Comparison of ENCODE assay signal across 1 cellular context in the genomic region with DNA sequence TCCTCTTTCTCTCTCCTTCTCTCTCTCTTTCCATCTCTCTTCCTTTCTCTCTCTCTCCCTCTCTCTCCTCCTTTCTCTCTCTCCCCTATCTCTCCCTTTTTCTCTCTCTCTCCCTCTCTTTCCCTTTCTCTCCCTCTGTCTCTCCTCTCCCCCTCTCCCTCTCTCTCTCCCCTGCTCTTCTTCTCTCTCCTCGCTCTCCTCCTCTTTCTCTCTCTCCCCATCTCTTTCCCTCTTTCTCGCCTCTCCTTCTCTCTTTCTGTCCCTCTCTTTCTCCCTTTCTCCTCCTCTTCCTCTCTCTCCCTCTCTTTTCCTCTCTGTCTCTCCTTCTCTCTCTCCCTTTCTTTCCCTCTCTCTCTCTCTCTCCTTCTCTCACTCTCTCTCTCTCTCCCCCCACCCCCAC.
TF ChIP-seq lines count a peak whose summit lies in the region.

No MANE protein-coding gene starts in this region.

TF ChIP-seq in HEK293, 187 proteins besides CTCF, POLR2A, EP300 and RAD21 (continued from another document and continues in another):
- TF ChIP-seq, protein P1, sequence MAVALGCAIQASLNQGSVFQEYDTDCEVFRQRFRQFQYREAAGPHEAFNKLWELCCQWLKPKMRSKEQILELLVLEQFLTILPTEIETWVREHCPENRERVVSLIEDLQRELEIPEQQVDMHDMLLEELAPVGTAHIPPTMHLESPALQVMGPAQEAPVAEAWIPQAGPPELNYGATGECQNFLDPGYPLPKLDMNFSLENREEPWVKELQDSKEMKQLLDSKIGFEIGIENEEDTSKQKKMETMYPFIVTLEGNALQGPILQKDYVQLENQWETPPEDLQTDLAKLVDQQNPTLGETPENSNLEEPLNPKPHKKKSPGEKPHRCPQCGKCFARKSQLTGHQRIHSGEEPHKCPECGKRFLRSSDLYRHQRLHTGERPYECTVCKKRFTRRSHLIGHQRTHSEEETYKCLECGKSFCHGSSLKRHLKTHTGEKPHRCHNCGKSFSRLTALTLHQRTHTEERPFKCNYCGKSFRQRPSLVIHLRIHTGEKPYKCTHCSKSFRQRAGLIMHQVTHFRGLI (tag by site-specific recombination; IDR thresholded peaks at IDR 0.05), result no peak
- TF ChIP-seq ZNF791 (tag by site-specific recombination; IDR thresholded peaks at IDR 0.05), result no peak
- peak; percentile 98 for TF ChIP-seq PRDM1 (tag by site-specific recombination; IDR thresholded peaks at IDR 0.05)
- TF ChIP-seq ZNF585B (tag by site-specific recombination; IDR thresholded peaks at IDR 0.05), result no peak
- no peak for TF ChIP-seq ZFP69B (tag by site-specific recombination; IDR thresholded peaks at IDR 0.05)
- TF ChIP-seq, protein P2, sequence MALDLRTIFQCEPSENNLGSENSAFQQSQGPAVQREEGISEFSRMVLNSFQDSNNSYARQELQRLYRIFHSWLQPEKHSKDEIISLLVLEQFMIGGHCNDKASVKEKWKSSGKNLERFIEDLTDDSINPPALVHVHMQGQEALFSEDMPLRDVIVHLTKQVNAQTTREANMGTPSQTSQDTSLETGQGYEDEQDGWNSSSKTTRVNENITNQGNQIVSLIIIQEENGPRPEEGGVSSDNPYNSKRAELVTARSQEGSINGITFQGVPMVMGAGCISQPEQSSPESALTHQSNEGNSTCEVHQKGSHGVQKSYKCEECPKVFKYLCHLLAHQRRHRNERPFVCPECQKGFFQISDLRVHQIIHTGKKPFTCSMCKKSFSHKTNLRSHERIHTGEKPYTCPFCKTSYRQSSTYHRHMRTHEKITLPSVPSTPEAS (tag by site-specific recombination; IDR thresholded peaks at IDR 0.05), result no peak
- peak; percentile 86; the same call in 1 of the 2 replicates for TF ChIP-seq ZNF571 (tag by site-specific recombination; IDR thresholded peaks at IDR 0.05)
- TF ChIP-seq, protein P3, sequence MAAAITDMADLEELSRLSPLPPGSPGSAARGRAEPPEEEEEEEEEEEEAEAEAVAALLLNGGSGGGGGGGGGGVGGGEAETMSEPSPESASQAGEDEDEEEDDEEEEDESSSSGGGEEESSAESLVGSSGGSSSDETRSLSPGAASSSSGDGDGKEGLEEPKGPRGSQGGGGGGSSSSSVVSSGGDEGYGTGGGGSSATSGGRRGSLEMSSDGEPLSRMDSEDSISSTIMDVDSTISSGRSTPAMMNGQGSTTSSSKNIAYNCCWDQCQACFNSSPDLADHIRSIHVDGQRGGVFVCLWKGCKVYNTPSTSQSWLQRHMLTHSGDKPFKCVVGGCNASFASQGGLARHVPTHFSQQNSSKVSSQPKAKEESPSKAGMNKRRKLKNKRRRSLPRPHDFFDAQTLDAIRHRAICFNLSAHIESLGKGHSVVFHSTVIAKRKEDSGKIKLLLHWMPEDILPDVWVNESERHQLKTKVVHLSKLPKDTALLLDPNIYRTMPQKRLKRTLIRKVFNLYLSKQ (tag by site-specific recombination; IDR thresholded peaks at IDR 0.05; ENCODE audit: borderline replicate concordance), result no peak
- TF ChIP-seq ZNF776 (tag by site-specific recombination; IDR thresholded peaks at IDR 0.05; ENCODE audit: borderline replicate concordance), result 0 out of 2 replicates have a peak, but pooled peaks have one; percentile 53
- TF ChIP-seq, protein P4, sequence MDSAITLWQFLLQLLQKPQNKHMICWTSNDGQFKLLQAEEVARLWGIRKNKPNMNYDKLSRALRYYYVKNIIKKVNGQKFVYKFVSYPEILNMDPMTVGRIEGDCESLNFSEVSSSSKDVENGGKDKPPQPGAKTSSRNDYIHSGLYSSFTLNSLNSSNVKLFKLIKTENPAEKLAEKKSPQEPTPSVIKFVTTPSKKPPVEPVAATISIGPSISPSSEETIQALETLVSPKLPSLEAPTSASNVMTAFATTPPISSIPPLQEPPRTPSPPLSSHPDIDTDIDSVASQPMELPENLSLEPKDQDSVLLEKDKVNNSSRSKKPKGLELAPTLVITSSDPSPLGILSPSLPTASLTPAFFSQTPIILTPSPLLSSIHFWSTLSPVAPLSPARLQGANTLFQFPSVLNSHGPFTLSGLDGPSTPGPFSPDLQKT (IDR thresholded peaks at IDR 0.05; ENCODE audit: borderline replicate concordance, low read depth, low read length), result no peak
- TF ChIP-seq KLF8 (tag by site-specific recombination; IDR thresholded peaks at IDR 0.05), result no peak
- TF ChIP-seq ZNF335 (tag by site-specific recombination; conservative IDR thresholded peaks at IDR 0.05), result no peak
- TF ChIP-seq ZNF600 (tag by site-specific recombination; IDR thresholded peaks at IDR 0.05), result no peak
- TF ChIP-seq, protein P5, sequence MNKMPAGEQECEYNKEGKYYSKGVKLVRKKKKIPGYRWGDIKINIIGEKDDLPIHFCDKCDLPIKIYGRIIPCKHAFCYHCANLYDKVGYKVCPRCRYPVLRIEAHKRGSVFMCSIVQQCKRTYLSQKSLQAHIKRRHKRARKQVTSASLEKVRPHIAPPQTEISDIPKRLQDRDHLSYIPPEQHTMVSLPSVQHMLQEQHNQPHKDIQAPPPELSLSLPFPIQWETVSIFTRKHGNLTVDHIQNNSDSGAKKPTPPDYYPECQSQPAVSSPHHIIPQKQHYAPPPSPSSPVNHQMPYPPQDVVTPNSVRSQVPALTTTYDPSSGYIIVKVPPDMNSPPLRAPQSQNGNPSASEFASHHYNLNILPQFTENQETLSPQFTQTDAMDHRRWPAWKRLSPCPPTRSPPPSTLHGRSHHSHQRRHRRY (tag by site-specific recombination; IDR thresholded peaks at IDR 0.05), result 0 out of 2 replicates have a peak, but pooled peaks have one; percentile 35
- no peak for TF ChIP-seq ZNF423 (tag by site-specific recombination; IDR thresholded peaks at IDR 0.05)
- TF ChIP-seq ZNF629 (tag by site-specific recombination; IDR thresholded peaks at IDR 0.05), result no peak
- TF ChIP-seq ZNF121 (tag by site-specific recombination; IDR thresholded peaks at IDR 0.05), result no peak
- TF ChIP-seq, protein P6, sequence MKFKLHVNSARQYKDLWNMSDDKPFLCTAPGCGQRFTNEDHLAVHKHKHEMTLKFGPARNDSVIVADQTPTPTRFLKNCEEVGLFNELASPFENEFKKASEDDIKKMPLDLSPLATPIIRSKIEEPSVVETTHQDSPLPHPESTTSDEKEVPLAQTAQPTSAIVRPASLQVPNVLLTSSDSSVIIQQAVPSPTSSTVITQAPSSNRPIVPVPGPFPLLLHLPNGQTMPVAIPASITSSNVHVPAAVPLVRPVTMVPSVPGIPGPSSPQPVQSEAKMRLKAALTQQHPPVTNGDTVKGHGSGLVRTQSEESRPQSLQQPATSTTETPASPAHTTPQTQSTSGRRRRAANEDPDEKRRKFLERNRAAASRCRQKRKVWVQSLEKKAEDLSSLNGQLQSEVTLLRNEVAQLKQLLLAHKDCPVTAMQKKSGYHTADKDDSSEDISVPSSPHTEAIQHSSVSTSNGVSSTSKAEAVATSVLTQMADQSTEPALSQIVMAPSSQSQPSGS (tag by site-specific recombination; IDR thresholded peaks at IDR 0.05; ENCODE audit: low read depth), result no peak
- TF ChIP-seq ZNF140 (tag by site-specific recombination; IDR thresholded peaks at IDR 0.05), result no peak
- TF ChIP-seq ZNF530 (tag by site-specific recombination; IDR thresholded peaks at IDR 0.05; ENCODE audit: low read depth), result 0 out of 2 replicates have a peak, but pooled peaks have one; percentile 17
- TF ChIP-seq, protein P7, sequence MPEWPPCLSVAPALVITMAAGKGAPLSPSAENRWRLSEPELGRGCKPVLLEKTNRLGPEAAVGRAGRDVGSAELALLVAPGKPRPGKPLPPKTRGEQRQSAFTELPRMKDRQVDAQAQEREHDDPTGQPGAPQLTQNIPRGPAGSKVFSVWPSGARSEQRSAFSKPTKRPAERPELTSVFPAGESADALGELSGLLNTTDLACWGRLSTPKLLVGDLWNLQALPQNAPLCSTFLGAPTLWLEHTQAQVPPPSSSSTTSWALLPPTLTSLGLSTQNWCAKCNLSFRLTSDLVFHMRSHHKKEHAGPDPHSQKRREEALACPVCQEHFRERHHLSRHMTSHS (tag by site-specific recombination; IDR thresholded peaks at IDR 0.05), result 0 out of 2 replicates have a peak, but pooled peaks have one; percentile 22
- TF ChIP-seq, protein P8, sequence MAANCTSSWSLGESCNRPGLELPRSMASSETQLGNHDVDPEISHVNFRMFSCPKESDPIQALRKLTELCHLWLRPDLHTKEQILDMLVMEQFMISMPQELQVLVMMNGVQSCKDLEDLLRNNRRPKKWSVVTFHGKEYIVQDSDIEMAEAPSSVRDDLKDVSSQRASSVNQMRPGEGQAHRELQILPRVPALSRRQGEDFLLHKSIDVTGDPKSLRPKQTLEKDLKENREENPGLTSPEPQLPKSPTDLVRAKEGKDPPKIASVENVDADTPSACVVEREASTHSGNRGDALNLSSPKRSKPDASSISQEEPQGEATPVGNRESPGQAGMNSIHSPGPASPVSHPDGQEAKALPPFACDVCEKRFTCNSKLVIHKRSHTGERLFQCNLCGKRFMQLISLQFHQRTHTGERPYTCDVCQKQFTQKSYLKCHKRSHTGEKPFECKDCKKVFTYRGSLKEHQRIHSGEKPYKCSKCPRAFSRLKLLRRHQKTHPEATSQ (tag by site-specific recombination; IDR thresholded peaks at IDR 0.05), result no peak
- peak; percentile 92 for TF ChIP-seq ZNF169 (tag by site-specific recombination; IDR thresholded peaks at IDR 0.05)
- TF ChIP-seq ZNF473 (tag by site-specific recombination; IDR thresholded peaks at IDR 0.05), result 0 out of 2 replicates have a peak, but pooled peaks have one; percentile 38
- TF ChIP-seq SP2 (tag by site-specific recombination; IDR thresholded peaks at IDR 0.05), result no peak
- TF ChIP-seq ZNF660 (tag by site-specific recombination; IDR thresholded peaks at IDR 0.05), result no peak
- TF ChIP-seq ZNF677 (tag by site-specific recombination; IDR thresholded peaks at IDR 0.05), result no peak
- TF ChIP-seq, protein P9, sequence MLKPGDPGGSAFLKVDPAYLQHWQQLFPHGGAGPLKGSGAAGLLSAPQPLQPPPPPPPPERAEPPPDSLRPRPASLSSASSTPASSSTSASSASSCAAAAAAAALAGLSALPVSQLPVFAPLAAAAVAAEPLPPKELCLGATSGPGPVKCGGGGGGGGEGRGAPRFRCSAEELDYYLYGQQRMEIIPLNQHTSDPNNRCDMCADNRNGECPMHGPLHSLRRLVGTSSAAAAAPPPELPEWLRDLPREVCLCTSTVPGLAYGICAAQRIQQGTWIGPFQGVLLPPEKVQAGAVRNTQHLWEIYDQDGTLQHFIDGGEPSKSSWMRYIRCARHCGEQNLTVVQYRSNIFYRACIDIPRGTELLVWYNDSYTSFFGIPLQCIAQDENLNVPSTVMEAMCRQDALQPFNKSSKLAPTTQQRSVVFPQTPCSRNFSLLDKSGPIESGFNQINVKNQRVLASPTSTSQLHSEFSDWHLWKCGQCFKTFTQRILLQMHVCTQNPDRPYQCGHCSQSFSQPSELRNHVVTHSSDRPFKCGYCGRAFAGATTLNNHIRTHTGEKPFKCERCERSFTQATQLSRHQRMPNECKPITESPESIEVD (tag by site-specific recombination; IDR thresholded peaks at IDR 0.05), result no peak
- TF ChIP-seq, protein P10, sequence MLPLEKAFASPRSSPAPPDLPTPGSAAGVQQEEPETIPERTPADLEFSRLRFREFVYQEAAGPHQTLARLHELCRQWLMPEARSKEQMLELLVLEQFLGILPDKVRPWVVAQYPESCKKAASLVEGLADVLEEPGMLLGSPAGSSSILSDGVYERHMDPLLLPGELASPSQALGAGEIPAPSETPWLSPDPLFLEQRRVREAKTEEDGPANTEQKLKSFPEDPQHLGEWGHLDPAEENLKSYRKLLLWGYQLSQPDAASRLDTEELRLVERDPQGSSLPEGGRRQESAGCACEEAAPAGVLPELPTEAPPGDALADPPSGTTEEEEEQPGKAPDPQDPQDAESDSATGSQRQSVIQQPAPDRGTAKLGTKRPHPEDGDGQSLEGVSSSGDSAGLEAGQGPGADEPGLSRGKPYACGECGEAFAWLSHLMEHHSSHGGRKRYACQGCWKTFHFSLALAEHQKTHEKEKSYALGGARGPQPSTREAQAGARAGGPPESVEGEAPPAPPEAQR (tag by site-specific recombination; IDR thresholded peaks at IDR 0.05), result no peak
- no peak for TF ChIP-seq ZNF138 (tag by site-specific recombination; IDR thresholded peaks at IDR 0.05; ENCODE audit: borderline replicate concordance)
- 0 out of 2 replicates have a peak, but pooled peaks have one; percentile 36 for TF ChIP-seq ZNF311 (tag by site-specific recombination; IDR thresholded peaks at IDR 0.05; ENCODE audit: borderline replicate concordance)
- TF ChIP-seq ZNF350 (tag by site-specific recombination; IDR thresholded peaks at IDR 0.05), result no peak
- TF ChIP-seq, protein P11, sequence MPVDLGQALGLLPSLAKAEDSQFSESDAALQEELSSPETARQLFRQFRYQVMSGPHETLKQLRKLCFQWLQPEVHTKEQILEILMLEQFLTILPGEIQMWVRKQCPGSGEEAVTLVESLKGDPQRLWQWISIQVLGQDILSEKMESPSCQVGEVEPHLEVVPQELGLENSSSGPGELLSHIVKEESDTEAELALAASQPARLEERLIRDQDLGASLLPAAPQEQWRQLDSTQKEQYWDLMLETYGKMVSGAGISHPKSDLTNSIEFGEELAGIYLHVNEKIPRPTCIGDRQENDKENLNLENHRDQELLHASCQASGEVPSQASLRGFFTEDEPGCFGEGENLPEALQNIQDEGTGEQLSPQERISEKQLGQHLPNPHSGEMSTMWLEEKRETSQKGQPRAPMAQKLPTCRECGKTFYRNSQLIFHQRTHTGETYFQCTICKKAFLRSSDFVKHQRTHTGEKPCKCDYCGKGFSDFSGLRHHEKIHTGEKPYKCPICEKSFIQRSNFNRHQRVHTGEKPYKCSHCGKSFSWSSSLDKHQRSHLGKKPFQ (tag by site-specific recombination; IDR thresholded peaks at IDR 0.05), result no peak
- TF ChIP-seq ZNF114 (tag by site-specific recombination; IDR thresholded peaks at IDR 0.05), result 0 out of 2 replicates have a peak, but pooled peaks have one; percentile 67
- TF ChIP-seq ZNF596 (tag by site-specific recombination; IDR thresholded peaks at IDR 0.05), result peak; percentile 99
- TF ChIP-seq, protein P12, sequence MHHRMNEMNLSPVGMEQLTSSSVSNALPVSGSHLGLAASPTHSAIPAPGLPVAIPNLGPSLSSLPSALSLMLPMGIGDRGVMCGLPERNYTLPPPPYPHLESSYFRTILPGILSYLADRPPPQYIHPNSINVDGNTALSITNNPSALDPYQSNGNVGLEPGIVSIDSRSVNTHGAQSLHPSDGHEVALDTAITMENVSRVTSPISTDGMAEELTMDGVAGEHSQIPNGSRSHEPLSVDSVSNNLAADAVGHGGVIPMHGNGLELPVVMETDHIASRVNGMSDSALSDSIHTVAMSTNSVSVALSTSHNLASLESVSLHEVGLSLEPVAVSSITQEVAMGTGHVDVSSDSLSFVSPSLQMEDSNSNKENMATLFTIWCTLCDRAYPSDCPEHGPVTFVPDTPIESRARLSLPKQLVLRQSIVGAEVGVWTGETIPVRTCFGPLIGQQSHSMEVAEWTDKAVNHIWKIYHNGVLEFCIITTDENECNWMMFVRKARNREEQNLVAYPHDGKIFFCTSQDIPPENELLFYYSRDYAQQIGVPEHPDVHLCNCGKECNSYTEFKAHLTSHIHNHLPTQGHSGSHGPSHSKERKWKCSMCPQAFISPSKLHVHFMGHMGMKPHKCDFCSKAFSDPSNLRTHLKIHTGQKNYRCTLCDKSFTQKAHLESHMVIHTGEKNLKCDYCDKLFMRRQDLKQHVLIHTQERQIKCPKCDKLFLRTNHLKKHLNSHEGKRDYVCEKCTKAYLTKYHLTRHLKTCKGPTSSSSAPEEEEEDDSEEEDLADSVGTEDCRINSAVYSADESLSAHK (tag by site-specific recombination; IDR thresholded peaks at IDR 0.05), result no peak
- no peak for TF ChIP-seq ZNF768 (tag by site-specific recombination; IDR thresholded peaks at IDR 0.05)
- 0 out of 2 replicates have a peak, but pooled peaks have one; percentile 13 for TF ChIP-seq ZNF266 (tag by site-specific recombination; IDR thresholded peaks at IDR 0.05; ENCODE audit: low read depth)
- no peak for TF ChIP-seq REPIN1 (tag by site-specific recombination; IDR thresholded peaks at IDR 0.05; ENCODE audit: low read depth)
